In the genomic region with DNA sequence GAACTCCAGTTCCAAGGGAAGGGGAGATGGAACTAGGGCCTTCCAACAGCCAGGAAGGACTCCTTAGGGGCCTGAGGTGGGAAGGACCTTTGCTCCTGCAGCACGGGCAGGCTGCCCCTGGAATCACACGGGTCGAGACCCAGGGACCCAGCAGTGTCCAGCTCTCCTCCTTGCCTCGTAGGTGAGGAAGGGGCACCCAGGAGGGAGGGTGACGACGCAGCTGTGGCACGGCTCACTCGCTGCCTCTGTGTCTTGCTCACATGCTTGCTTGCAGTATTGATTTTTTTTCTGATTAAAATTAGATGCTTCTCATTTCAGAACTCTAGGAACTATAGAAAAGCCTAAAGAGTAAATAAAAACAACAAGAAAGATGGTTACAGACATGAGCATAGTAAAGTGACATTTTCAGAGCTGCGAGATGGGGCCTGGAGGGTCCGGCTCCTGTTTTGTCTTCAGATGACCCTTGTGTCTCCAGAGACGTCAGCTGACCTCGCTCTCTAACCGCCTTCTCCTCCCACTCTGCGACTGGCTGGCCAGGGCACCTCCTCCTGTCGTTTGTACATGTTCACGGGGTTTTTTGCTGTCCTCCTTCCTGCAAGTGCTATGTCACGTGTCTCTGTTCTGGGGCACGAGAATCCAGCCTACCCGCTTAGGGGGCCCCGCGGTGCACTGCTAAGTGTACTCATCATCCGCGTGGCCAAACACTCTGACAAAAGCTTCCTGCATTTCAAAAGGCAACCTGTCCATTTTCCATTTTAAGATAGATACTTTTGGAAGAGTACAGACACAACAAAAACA, we compare ENCODE assay signal across 22 cellular contexts.
A peak's percentile ranks its signal among the peaks of the same experiment; 100 is the strongest.
DNase-seq lines count a peak whose midpoint lies in the region; ATAC-seq and TF ChIP-seq lines count a peak whose summit lies in the region.
"Had no signal": no experiment of that assay in that cellular context is flagged by ENCODE, and none has a peak within 500 bp of the region (broad histone marks: within the 10 kb centered on the region; RNA-seq: fewer than 3 reads in every experiment).

No MANE protein-coding gene starts in this region.

- intact Hi-C loops in psoas muscle (cut with DNase I) (no loop called here), vagina (cut with DNase I) (no loop called here), upper lobe of right lung (cut with DNase I) (no loop called here)

- DNase-seq in activated CD4-positive, alpha-beta T cell treated with anti-CD3 and anti-CD28 coated beads, Interleukin-2, amount 10 ng/mL, durations not matched to agents 7 days and 5 days = no peak
- no peak for DNase-seq in activated CD4-positive, alpha-beta T cell treated with anti-CD3 and anti-CD28 coated beads for 48 hours
- DNase-seq in glutamatergic neuron (peak; percentile 34), psoas muscle (peak; percentile 24 to 59), vagina (ENCODE audit: extremely low spot score in 2 of 2) (peak in 1 of 2 donors; percentile 92), upper lobe of right lung (no peak)
- DNase-seq: activated CD4-positive, alpha-beta memory T cell treated with anti-CD3 and anti-CD28 coated beads for 36 hours; activated naive CD4-positive, alpha-beta T cell treated with anti-CD3 and anti-CD28 coated beads, Interleukin-2, amount 10 ng/mL, durations not matched to agents 7 days and 5 days; C1 segment of cervical spinal cord; cerebellar nuclear complex; DMS 273 treated with DMSO at 0.1 percent for 48 hours; endodermal cell; kidney glomerular epithelial cell; MM.1S; NCI-H1694 treated with DMSO at 0.1 percent for 48 hours; RPMI8226; stimulated activated CD4-positive, alpha-beta T cell treated with anti-CD3 and anti-CD28 coated beads, Interleukin-4, amount 100 ng/mL, for 4 hours had no signal

- peaks cover under 1% of the 10 kb centered on the region for H3K9me3 ChIP-seq in psoas muscle
- no peaks in the 10 kb centered on the region for H3K9me3 ChIP-seq in vagina
- no peaks in the 10 kb centered on the region for H3K9me3 ChIP-seq in upper lobe of right lung
- H3K9me3 ChIP-seq: thoracic aorta had no signal

- H3K27me3 ChIP-seq in psoas muscle (ENCODE audit: insufficient read depth in 3 of 3, low read length in 2 of 3) (no peaks in the 10 kb centered on the region), vagina (no peaks in the 10 kb centered on the region), upper lobe of right lung (no peaks in the 10 kb centered on the region)

- no peak for ATAC-seq in psoas muscle
- no peak for ATAC-seq in upper lobe of right lung
- ATAC-seq in HG03039 (IDR thresholded peaks at IDR 0.05; ENCODE audit: unreplicated experiment) = no peak
- no peak for ATAC-seq in GM18858 (IDR thresholded peaks at IDR 0.05; ENCODE audit: unreplicated experiment)
- ATAC-seq: GM23338 had no signal

- TF ChIP-seq CTCF in glutamatergic neuron (IDR thresholded peaks at IDR 0.05; ENCODE audit: partially characterized antibody, unreplicated experiment) (no peak), psoas muscle (IDR thresholded peaks at IDR 0.05) (no peak), vagina (IDR thresholded peaks at IDR 0.05) (no peak), upper lobe of right lung (IDR thresholded peaks at IDR 0.05) (no peak)

- H3K27ac Mint-ChIP-seq in activated CD4-positive, alpha-beta T cell treated with anti-CD3 and anti-CD28 coated beads, Interleukin-2, amount 10 ng/mL, durations not matched to agents 7 days and 5 days = peak overlapping the region; percentile 41
- H3K27ac Mint-ChIP-seq in glutamatergic neuron (ENCODE audit: unreplicated experiment) = no peak overlapping the region
- H3K27ac Mint-ChIP-seq: activated CD4-positive, alpha-beta memory T cell treated with anti-CD3 and anti-CD28 coated beads for 36 hours; activated naive CD4-positive, alpha-beta T cell treated with anti-CD3 and anti-CD28 coated beads, Interleukin-2, amount 10 ng/mL, durations not matched to agents 7 days and 5 days; endodermal cell; GM23338 had no signal

- H3K4me1 Mint-ChIP-seq in activated CD4-positive, alpha-beta T cell treated with anti-CD3 and anti-CD28 coated beads, Interleukin-2, amount 10 ng/mL, durations not matched to agents 7 days and 5 days = peaks cover 9% of the 10 kb centered on the region
- no peaks in the 10 kb centered on the region for H3K4me1 Mint-ChIP-seq in glutamatergic neuron (ENCODE audit: low read depth, unreplicated experiment)
- H3K4me1 Mint-ChIP-seq: GM23338 had no signal

- CTCF ChIA-PET in activated CD4-positive, alpha-beta T cell treated with anti-CD3 and anti-CD28 coated beads, Interleukin-2, amount 10 ng/mL, durations not matched to agents 7 days and 5 days (lab: Charles Lee) = interaction anchor here (0.6 kb wide), 1 partner anchor 13 kb away, joined by 3 read pairs; no protein-coding TSS in a partner anchor

- no peaks in the 10 kb centered on the region for H3K4me1 ChIP-seq in psoas muscle
- H3K4me1 ChIP-seq in vagina = peaks cover 14% of the 10 kb centered on the region
- H3K4me1 ChIP-seq in upper lobe of right lung = no peaks in the 10 kb centered on the region

- H3K36me3 Mint-ChIP-seq in activated CD4-positive, alpha-beta T cell treated with anti-CD3 and anti-CD28 coated beads, Interleukin-2, amount 10 ng/mL, durations not matched to agents 7 days and 5 days (ENCODE audit: low read depth) = peaks cover 3% of the 10 kb centered on the region
- peaks cover 5% of the 10 kb centered on the region for H3K36me3 Mint-ChIP-seq in glutamatergic neuron (ENCODE audit: unreplicated experiment)
- H3K36me3 Mint-ChIP-seq: activated CD4-positive, alpha-beta memory T cell treated with anti-CD3 and anti-CD28 coated beads for 36 hours had no signal

- H3K9me3 Mint-ChIP-seq in activated CD4-positive, alpha-beta T cell treated with anti-CD3 and anti-CD28 coated beads, Interleukin-2, amount 10 ng/mL, durations not matched to agents 7 days and 5 days = peaks cover 5% of the 10 kb centered on the region
- peaks cover 7% of the 10 kb centered on the region for H3K9me3 Mint-ChIP-seq in glutamatergic neuron (ENCODE audit: unreplicated experiment)

- no peaks in the 10 kb centered on the region for H3K36me3 ChIP-seq in psoas muscle (ENCODE audit: insufficient read depth in 1 of 2, low read depth in 1 of 2)
- H3K36me3 ChIP-seq in vagina = no peaks in the 10 kb centered on the region
- H3K36me3 ChIP-seq in upper lobe of right lung = no peaks in the 10 kb centered on the region
- H3K36me3 ChIP-seq: thoracic aorta had no signal

- H3K4me3 ChIP-seq in psoas muscle (no peak overlapping the region), vagina (no peak overlapping the region), upper lobe of right lung (no peak overlapping the region)
- H3K4me3 ChIP-seq: GM23338, thoracic aorta had no signal

- POLR2A ChIA-PET in activated CD4-positive, alpha-beta T cell treated with anti-CD3 and anti-CD28 coated beads, Interleukin-2, amount 10 ng/mL, durations not matched to agents 7 days and 5 days (lab: Charles Lee) = no interaction called here

- H3K27ac ChIP-seq in psoas muscle (no peak overlapping the region), vagina (peak overlapping the region; percentile 75), upper lobe of right lung (no peak overlapping the region)
- H3K27ac ChIP-seq: thoracic aorta, VCaP had no signal

- WGBS in psoas muscle, 3 donors = 56 to 61% (median 58%) methylated on average over 23 of the region's 23 CpGs

- peaks cover 7% of the 10 kb centered on the region for H3K27me3 Mint-ChIP-seq in activated CD4-positive, alpha-beta T cell treated with anti-CD3 and anti-CD28 coated beads, Interleukin-2, amount 10 ng/mL, durations not matched to agents 7 days and 5 days
- peaks cover 5% of the 10 kb centered on the region for H3K27me3 Mint-ChIP-seq in glutamatergic neuron (ENCODE audit: unreplicated experiment)
- H3K27me3 Mint-ChIP-seq: activated CD4-positive, alpha-beta memory T cell treated with anti-CD3 and anti-CD28 coated beads for 36 hours had no signal

- no peak overlapping the region for H3K4me3 Mint-ChIP-seq in activated CD4-positive, alpha-beta T cell treated with anti-CD3 and anti-CD28 coated beads, Interleukin-2, amount 10 ng/mL, durations not matched to agents 7 days and 5 days
- H3K4me3 Mint-ChIP-seq in glutamatergic neuron (ENCODE audit: unreplicated experiment) = no peak overlapping the region
- H3K4me3 Mint-ChIP-seq: activated CD4-positive, alpha-beta memory T cell treated with anti-CD3 and anti-CD28 coated beads for 36 hours; activated naive CD4-positive, alpha-beta T cell treated with anti-CD3 and anti-CD28 coated beads, Interleukin-2, amount 10 ng/mL, durations not matched to agents 7 days and 5 days; endodermal cell; GM23338 had no signal

- no peak for TF ChIP-seq POLR2A in vagina (IDR thresholded peaks at IDR 0.05)

Comparison
In these comparisons a context has a peak if more than half of its experiments do, and no peak if none do; other contexts are left out.
1. DNase-seq: peak in glutamatergic neuron (single experiment) and psoas muscle (2 of 2); none in activated CD4-positive, alpha-beta T cell treated with anti-CD3 and anti-CD28 coated beads, Interleukin-2, amount 10 ng/mL, durations not matched to agents 7 days and 5 days (single experiment), activated CD4-positive, alpha-beta T cell treated with anti-CD3 and anti-CD28 coated beads for 48 hours (single experiment) and upper lobe of right lung (single experiment).